Comparison of ENCODE assay signal across 8 cellular contexts in the genomic region with DNA sequence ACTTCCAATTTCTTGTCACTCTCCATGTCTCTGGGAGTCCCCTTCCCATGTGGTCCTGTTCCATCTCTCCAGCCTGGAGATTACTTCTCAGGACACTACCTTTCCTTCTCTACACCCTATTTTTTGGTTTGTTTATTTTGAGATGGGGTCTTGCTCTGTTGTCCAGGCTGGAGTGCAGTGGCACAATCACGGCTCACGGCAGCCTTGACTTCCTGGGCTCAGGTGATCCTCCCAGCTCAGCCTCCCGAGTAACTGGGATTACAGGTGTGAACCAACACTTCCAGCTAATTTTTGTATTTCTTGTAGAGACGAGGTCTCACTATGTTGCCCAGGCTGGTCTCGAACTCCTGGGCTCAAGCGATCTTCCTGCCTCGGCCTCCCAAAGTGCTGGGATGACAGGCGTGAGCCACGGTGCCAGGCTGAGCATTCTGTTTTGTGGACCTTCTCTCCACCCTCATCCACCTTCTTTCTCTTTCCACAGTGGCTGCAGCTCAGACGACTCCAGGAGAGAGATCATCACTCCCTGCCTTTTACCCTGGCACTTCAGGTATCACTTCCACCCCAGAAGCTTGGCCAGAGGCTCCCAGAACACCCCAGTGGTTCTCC. TPM values are rescaled to one million over a fixed set of nuclear protein-coding genes. Genes with fewer than 3 reads are reported as not detected.
A peak's percentile ranks its signal among the peaks of the same experiment; 100 is the strongest.
DNase-seq lines count a peak whose midpoint lies in the region; ATAC-seq and TF ChIP-seq lines count a peak whose summit lies in the region.

No MANE protein-coding gene starts in this region.

- DNase-seq in CD4-positive, CD25-positive, alpha-beta regulatory T cell, result no peak
- DNase-seq in LNCaP clone FGC (ENCODE audit: low read depth) (no peak), coronary artery (ENCODE audit: low spot score) (no peak), activated gamma-delta T cell (lab: John Stamatoyannopoulos, UW) (no peak), anterior cingulate cortex (lab: John Stamatoyannopoulos, UW) (no peak)
- no peak for DNase-seq in stimulated activated CD4-positive, alpha-beta T cell treated with anti-CD3 and anti-CD28 coated beads, Interleukin-4, amount 100 ng/mL, for 1 hour

- peaks cover 3% of the 10 kb centered on the region for H3K36me3 Mint-ChIP-seq in CD4-positive, CD25-positive, alpha-beta regulatory T cell
- H3K36me3 Mint-ChIP-seq in nephron (ENCODE audit: low read depth), result no peaks in the 10 kb centered on the region

- no peak for ATAC-seq in CD4-positive, CD25-positive, alpha-beta regulatory T cell (ENCODE audit: low read depth in 2 of 2)
- ATAC-seq in HG02623 (IDR thresholded peaks at IDR 0.05; ENCODE audit: unreplicated experiment), result no peak

- no peaks in the 10 kb centered on the region for H3K9me3 ChIP-seq in CD4-positive, CD25-positive, alpha-beta regulatory T cell (ENCODE audit: control insufficient read depth in 2 of 2, low read length in 2 of 2)

- peaks cover 0 to 2% (median 0%) of the 10 kb centered on the region in 7 donors for H3K9me3 Mint-ChIP-seq in CD4-positive, CD25-positive, alpha-beta regulatory T cell
- H3K9me3 Mint-ChIP-seq in nephron, result no peaks in the 10 kb centered on the region

- peaks cover 7 to 54% (median 29%) of the 10 kb centered on the region in 4 donors for H3K4me1 Mint-ChIP-seq in CD4-positive, CD25-positive, alpha-beta regulatory T cell
- H3K4me1 Mint-ChIP-seq in nephron, result peaks cover 14% of the 10 kb centered on the region

- no peaks in the 10 kb centered on the region for H3K27me3 ChIP-seq in CD4-positive, CD25-positive, alpha-beta regulatory T cell (ENCODE audit: control insufficient read depth, insufficient read depth, low read length)

- peak overlapping the region; percentile 100 for H3K27ac ChIP-seq in CD4-positive, CD25-positive, alpha-beta regulatory T cell (ENCODE audit: insufficient read depth, low read length, poor library complexity, severe bottlenecking)
- peak overlapping the region; percentile 13 to 91 for H3K27ac ChIP-seq in coronary artery

- no peaks in the 10 kb centered on the region for H3K36me3 ChIP-seq in CD4-positive, CD25-positive, alpha-beta regulatory T cell (ENCODE audit: control insufficient read depth, insufficient read depth, low read length)

- H3K27me3 Mint-ChIP-seq in CD4-positive, CD25-positive, alpha-beta regulatory T cell, result peaks cover 4% of the 10 kb centered on the region
- peaks cover 19% of the 10 kb centered on the region for H3K27me3 Mint-ChIP-seq in nephron (ENCODE audit: low read depth)

- peak overlapping the region; percentile 96 to 100 (median 100) for H3K27ac Mint-ChIP-seq in CD4-positive, CD25-positive, alpha-beta regulatory T cell
- H3K27ac Mint-ChIP-seq in nephron, result peak overlapping the region in 2 of 3 experiments; percentile 23 to 45

- H3K4me3 ChIP-seq in CD4-positive, CD25-positive, alpha-beta regulatory T cell (ENCODE audit: low read depth, low read length), result peak overlapping the region; percentile 81
- H3K4me3 ChIP-seq in LNCaP clone FGC (ENCODE audit: low read depth, low read length) (peak overlapping the region; percentile 43), coronary artery (peak overlapping the region; percentile 21)

- H3K4me3 Mint-ChIP-seq in CD4-positive, CD25-positive, alpha-beta regulatory T cell, result peak overlapping the region; percentile 98 to 100 (median 100)
- peak overlapping the region; percentile 71 to 76 (median 73) for H3K4me3 Mint-ChIP-seq in nephron

- no peak for TF ChIP-seq CTCF in LNCaP clone FGC (IDR thresholded peaks at IDR 0.05; ENCODE audit: control insufficient read depth, extremely low read depth, insufficient read depth)
- no peak for TF ChIP-seq CTCF in coronary artery (IDR thresholded peaks at IDR 0.05)
- no peak for TF ChIP-seq CTCF in nephron (IDR thresholded peaks at IDR 0.05; ENCODE audit: unreplicated experiment in 3 of 3)

- peaks cover 58% of the 10 kb centered on the region for H3K4me1 ChIP-seq in CD4-positive, CD25-positive, alpha-beta regulatory T cell (ENCODE audit: control insufficient read depth, insufficient read depth, low read length, poor library complexity, severe bottlenecking)

RNA-seq across cellular contexts. Expression of a gene that starts 0.6 kb away (rescaled TPM):
- 104 TPM for total RNA-seq in CD4-positive, CD25-positive, alpha-beta regulatory T cell
- polyA plus RNA-seq in CD4-positive, CD25-positive, alpha-beta regulatory T cell, result 100 to 1,000 TPM; 640 to 863 (median 760) TPM

RNA-seq across cellular contexts. Expression of a gene that starts 2.6 kb away (rescaled TPM):
- 120 TPM for total RNA-seq in CD4-positive, CD25-positive, alpha-beta regulatory T cell
- polyA plus RNA-seq in CD4-positive, CD25-positive, alpha-beta regulatory T cell, result 1 to 10 TPM; 2.7 to 4.2 (median 3.6) TPM

RNA-seq across cellular contexts. Expression of a gene that starts 5.1 kb away (rescaled TPM):
- total RNA-seq in CD4-positive, CD25-positive, alpha-beta regulatory T cell, result not detected
- polyA plus RNA-seq in CD4-positive, CD25-positive, alpha-beta regulatory T cell, result 1 to 10 TPM in 3 of 4 donors, under 1 TPM in 1; 0.49 to 6.9 (median 2.1) TPM

RNA-seq across cellular contexts. Expression of a gene that starts 33.2 kb away (rescaled TPM):
- total RNA-seq in CD4-positive, CD25-positive, alpha-beta regulatory T cell, result 7.7 TPM
- 1 to 10 TPM in 1 of 4 donors, under 1 TPM in 3; 0.63 to 1.4 (median 0.84) TPM for polyA plus RNA-seq in CD4-positive, CD25-positive, alpha-beta regulatory T cell

RNA-seq across cellular contexts. Expression of a gene that starts 34.6 kb away (rescaled TPM):
- not detected for total RNA-seq in CD4-positive, CD25-positive, alpha-beta regulatory T cell
- not detected for polyA plus RNA-seq in CD4-positive, CD25-positive, alpha-beta regulatory T cell

Comparison
In these comparisons a context has a peak if more than half of its experiments do, and no peak if none do; other contexts are left out.
1. H3K4me3 ChIP-seq: peak in every context shown above with its lines; median percentile 81 in CD4-positive, CD25-positive, alpha-beta regulatory T cell; 43 in LNCaP clone FGC; 21 in coronary artery.